1 cellular context compared by ENCODE assay signal in genomic region chr1:247298701-247299100, GRCh38.
TF ChIP-seq lines count a peak whose summit lies in the region.

No MANE protein-coding gene starts in this region.

TF ChIP-seq in HepG2, 621 proteins besides CTCF, POLR2A, EP300 and RAD21:
- TF ChIP-seq HDAC1 (CRISPR knock-in tag; IDR thresholded peaks at IDR 0.05) (no peak), FOXK2 (IDR thresholded peaks at IDR 0.05) (no peak), ZNF572 (CRISPR knock-in tag; IDR thresholded peaks at IDR 0.05) (no peak)
